Comparison of ENCODE assay signal across 2 cellular contexts in the genomic region with DNA sequence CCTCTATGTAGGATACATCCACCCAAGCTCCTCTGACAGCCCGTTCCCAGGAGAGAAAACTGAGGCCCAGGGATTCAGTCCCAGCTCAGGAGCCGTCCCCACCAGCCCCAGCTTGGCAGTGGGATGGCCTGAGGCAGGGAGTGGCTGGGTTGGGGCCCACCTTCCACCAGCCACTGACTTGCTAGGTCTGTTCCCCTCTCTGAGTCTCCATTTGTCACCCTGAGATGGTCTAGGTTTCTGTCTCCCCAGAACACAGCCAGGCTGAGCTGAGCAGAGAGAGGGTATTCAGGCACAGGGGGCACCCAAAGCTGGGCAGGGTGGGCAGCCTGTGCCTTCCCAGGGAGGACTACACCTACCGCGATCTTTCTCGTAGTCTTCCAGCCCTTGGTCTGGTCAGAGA.
TF ChIP-seq lines count a peak whose summit lies in the region.

No MANE protein-coding gene starts in this region.

TF ChIP-seq in SK-N-SH, 30 proteins besides CTCF, POLR2A, EP300 and RAD21 (continued from another document):
- TF ChIP-seq REST (IDR thresholded peaks at IDR 0.05; ENCODE audit: low read depth, low read length) (no peak), NFIC (IDR thresholded peaks at IDR 0.05; ENCODE audit: borderline replicate concordance) (no peak), EZH2phosphoT487 (IDR thresholded peaks at IDR 0.05; ENCODE audit: borderline replicate concordance, low read depth) (no peak), POLR2AphosphoS5 (IDR thresholded peaks at IDR 0.05; ENCODE audit: low read depth, low read length) (no peak), FOXM1 (IDR thresholded peaks at IDR 0.05; ENCODE audit: low read depth) (no peak), TCF12 (IDR thresholded peaks at IDR 0.05) (no peak), TAF1 (IDR thresholded peaks at IDR 0.05; ENCODE audit: borderline replicate concordance, low read depth, low read length) (no peak), MEF2A (IDR thresholded peaks at IDR 0.05; ENCODE audit: borderline replicate concordance, low read depth) (no peak), NRF1 (IDR thresholded peaks at IDR 0.05; ENCODE audit: low read depth, low read length) (no peak), RXRA (IDR thresholded peaks at IDR 0.05; ENCODE audit: borderline replicate concordance, low read depth) (no peak)
- TF ChIP-seq, protein P1, sequence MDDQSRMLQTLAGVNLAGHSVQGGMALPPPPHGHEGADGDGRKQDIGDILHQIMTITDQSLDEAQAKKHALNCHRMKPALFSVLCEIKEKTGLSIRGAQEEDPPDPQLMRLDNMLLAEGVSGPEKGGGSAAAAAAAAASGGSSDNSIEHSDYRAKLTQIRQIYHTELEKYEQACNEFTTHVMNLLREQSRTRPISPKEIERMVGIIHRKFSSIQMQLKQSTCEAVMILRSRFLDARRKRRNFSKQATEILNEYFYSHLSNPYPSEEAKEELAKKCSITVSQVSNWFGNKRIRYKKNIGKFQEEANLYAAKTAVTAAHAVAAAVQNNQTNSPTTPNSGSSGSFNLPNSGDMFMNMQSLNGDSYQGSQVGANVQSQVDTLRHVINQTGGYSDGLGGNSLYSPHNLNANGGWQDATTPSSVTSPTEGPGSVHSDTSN (IDR thresholded peaks at IDR 0.05) = no peak

TF ChIP-seq in SK-N-SH treated with all-trans-retinoic acid at 6 μM for 48 hours, 23 proteins besides CTCF, POLR2A, EP300 and RAD21 (continued from another document):
- TF ChIP-seq, protein P2, sequence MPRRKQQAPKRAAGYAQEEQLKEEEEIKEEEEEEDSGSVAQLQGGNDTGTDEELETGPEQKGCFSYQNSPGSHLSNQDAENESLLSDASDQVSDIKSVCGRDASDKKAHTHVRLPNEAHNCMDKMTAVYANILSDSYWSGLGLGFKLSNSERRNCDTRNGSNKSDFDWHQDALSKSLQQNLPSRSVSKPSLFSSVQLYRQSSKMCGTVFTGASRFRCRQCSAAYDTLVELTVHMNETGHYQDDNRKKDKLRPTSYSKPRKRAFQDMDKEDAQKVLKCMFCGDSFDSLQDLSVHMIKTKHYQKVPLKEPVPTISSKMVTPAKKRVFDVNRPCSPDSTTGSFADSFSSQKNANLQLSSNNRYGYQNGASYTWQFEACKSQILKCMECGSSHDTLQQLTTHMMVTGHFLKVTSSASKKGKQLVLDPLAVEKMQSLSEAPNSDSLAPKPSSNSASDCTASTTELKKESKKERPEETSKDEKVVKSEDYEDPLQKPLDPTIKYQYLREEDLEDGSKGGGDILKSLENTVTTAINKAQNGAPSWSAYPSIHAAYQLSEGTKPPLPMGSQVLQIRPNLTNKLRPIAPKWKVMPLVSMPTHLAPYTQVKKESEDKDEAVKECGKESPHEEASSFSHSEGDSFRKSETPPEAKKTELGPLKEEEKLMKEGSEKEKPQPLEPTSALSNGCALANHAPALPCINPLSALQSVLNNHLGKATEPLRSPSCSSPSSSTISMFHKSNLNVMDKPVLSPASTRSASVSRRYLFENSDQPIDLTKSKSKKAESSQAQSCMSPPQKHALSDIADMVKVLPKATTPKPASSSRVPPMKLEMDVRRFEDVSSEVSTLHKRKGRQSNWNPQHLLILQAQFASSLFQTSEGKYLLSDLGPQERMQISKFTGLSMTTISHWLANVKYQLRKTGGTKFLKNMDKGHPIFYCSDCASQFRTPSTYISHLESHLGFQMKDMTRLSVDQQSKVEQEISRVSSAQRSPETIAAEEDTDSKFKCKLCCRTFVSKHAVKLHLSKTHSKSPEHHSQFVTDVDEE (CRISPR knock-in tag; IDR thresholded peaks at IDR 0.05) = no peak
- no peak for TF ChIP-seq BACH2 (CRISPR knock-in tag; IDR thresholded peaks at IDR 0.05; ENCODE audit: borderline replicate concordance)
- TF ChIP-seq SNAI2 (CRISPR knock-in tag; IDR thresholded peaks at IDR 0.05) = no peak
- no peak for TF ChIP-seq CREB5 (CRISPR knock-in tag; IDR thresholded peaks at IDR 0.05; ENCODE audit: low read depth)
- TF ChIP-seq, protein P3, sequence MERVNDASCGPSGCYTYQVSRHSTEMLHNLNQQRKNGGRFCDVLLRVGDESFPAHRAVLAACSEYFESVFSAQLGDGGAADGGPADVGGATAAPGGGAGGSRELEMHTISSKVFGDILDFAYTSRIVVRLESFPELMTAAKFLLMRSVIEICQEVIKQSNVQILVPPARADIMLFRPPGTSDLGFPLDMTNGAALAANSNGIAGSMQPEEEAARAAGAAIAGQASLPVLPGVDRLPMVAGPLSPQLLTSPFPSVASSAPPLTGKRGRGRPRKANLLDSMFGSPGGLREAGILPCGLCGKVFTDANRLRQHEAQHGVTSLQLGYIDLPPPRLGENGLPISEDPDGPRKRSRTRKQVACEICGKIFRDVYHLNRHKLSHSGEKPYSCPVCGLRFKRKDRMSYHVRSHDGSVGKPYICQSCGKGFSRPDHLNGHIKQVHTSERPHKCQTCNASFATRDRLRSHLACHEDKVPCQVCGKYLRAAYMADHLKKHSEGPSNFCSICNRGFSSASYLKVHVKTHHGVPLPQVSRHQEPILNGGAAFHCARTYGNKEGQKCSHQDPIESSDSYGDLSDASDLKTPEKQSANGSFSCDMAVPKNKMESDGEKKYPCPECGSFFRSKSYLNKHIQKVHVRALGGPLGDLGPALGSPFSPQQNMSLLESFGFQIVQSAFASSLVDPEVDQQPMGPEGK (CRISPR knock-in tag; IDR thresholded peaks at IDR 0.05; ENCODE audit: borderline replicate concordance) = no peak
- no peak for TF ChIP-seq CSDC2 (CRISPR knock-in tag; IDR thresholded peaks at IDR 0.05)
